21 cellular contexts compared by ENCODE assay signal in the genomic region with DNA sequence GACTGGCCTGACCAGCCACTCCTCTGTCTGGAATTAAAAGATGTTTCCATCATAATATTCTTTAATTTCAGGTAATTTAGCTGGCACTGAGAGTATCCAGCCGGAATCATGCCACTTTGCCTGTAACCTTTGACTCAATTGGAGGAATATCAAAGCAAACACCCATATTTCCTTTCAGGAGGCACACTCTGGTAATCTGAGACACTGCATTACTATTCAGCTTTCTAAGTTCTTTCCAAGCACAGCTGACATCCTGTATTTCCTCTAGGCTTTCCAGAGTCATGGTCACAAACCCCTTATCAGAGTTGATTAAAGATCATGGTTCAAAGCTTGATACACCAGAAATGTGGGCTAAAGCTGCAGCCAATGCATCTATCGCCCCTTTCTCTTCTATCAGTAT. TPM values are rescaled to one million over a fixed set of nuclear protein-coding genes. Genes with fewer than 3 reads are reported as not detected.
DNase-seq lines count a peak whose midpoint lies in the region; ATAC-seq and TF ChIP-seq lines count a peak whose summit lies in the region.
"Had no signal": no experiment of that assay in that cellular context is flagged by ENCODE, and none has a peak within 500 bp of the region (broad histone marks: within the 10 kb centered on the region; RNA-seq: fewer than 3 reads in every experiment).

No MANE protein-coding gene starts in this region.

- in situ Hi-C loops in astrocyte of the spinal cord (cut with HindIII; ENCODE audit: low sequenced_read_pairs): no loop called here

- DNase-seq in DMS53 treated with DMSO at 0.1 percent for 48 hours (lab: John Stamatoyannopoulos, UW; ENCODE audit: unreplicated experiment) (peak; percentile 26), HT1080 (ENCODE audit: low read depth) (peak; percentile 46), astrocyte of the spinal cord (ENCODE audit: low read depth, low spot score) (peak; percentile 30), left lobe of liver (ENCODE audit: low spot score) (no peak), chondrocyte (ENCODE audit: low spot score) (no peak)
- no peak for DNase-seq in stimulated activated CD4-positive, alpha-beta T cell treated with anti-CD3 and anti-CD28 coated beads, Interleukin-2, amount 100 ng/mL, for 48 hours
- DNase-seq: activated CD8-positive, alpha-beta T cell treated with anti-CD3 and anti-CD28 coated beads, Interleukin-2, amount 10 ng/mL, durations not matched to agents 7 days and 5 days; activated T-cell treated with anti-CD3 and anti-CD28 coated beads, Interleukin-2, amount 50 U/mL, for 72 hours; effector CD8-positive, alpha-beta T cell; GDM1; MG63; NCI-H1694 treated with DMSO at 0.1 percent for 48 hours; NCI-H82; Peyer's patch had no signal

- H3K4me3 Mint-ChIP-seq in chondrocyte (ENCODE audit: unreplicated experiment): no peak overlapping the region
- H3K4me3 Mint-ChIP-seq: activated CD8-positive, alpha-beta T cell treated with anti-CD3 and anti-CD28 coated beads, Interleukin-2, amount 10 ng/mL, durations not matched to agents 7 days and 5 days; activated naive CD8-positive, alpha-beta T cell; activated T-cell treated with anti-CD3 and anti-CD28 coated beads, Interleukin-2, amount 50 U/mL, for 72 hours had no signal

- H3K36me3 Mint-ChIP-seq in chondrocyte (ENCODE audit: low read depth): peaks cover 8% of the 10 kb centered on the region

- H3K27ac Mint-ChIP-seq in chondrocyte (ENCODE audit: unreplicated experiment): no peak overlapping the region
- H3K27ac Mint-ChIP-seq: activated CD8-positive, alpha-beta T cell treated with anti-CD3 and anti-CD28 coated beads, Interleukin-2, amount 10 ng/mL, durations not matched to agents 7 days and 5 days; activated naive CD8-positive, alpha-beta T cell; activated T-cell treated with anti-CD3 and anti-CD28 coated beads, Interleukin-2, amount 50 U/mL, for 72 hours had no signal

- no peak overlapping the region for H3K4me3 ChIP-seq in astrocyte of the spinal cord (ENCODE audit: low read depth, low read length)
- H3K4me3 ChIP-seq: cardiac muscle cell, GM12878, hepatocyte, MG63, Peyer's patch, thoracic aorta had no signal

- peak; percentile 76 for ATAC-seq in left lobe of liver
- ATAC-seq in HG03469 (IDR thresholded peaks at IDR 0.05; ENCODE audit: unreplicated experiment): no peak
- ATAC-seq in GM18868 (IDR thresholded peaks at IDR 0.05; ENCODE audit: unreplicated experiment): no peak
- ATAC-seq: activated CD8-positive, alpha-beta T cell treated with anti-CD3 and anti-CD28 coated beads, Interleukin-2, amount 10 ng/mL, durations not matched to agents 7 days and 5 days; activated T-cell treated with anti-CD3 and anti-CD28 coated beads, Interleukin-2, amount 50 U/mL, for 72 hours; GM12878 had no signal

- no peak for TF ChIP-seq CTCF in astrocyte of the spinal cord (IDR thresholded peaks at IDR 0.05; ENCODE audit: low read depth, low read length)
- no peak for TF ChIP-seq CTCF in chondrocyte (IDR thresholded peaks at IDR 0.05)

- H3K4me1 Mint-ChIP-seq in chondrocyte (ENCODE audit: low read depth): peaks cover 14% of the 10 kb centered on the region

- H3K27me3 Mint-ChIP-seq in chondrocyte (ENCODE audit: low read depth): no peaks in the 10 kb centered on the region
- H3K27me3 Mint-ChIP-seq: activated naive CD8-positive, alpha-beta T cell had no signal

- H3K9me3 Mint-ChIP-seq in chondrocyte (ENCODE audit: low read depth): no peaks in the 10 kb centered on the region
- H3K9me3 Mint-ChIP-seq: activated T-cell treated with anti-CD3 and anti-CD28 coated beads, Interleukin-2, amount 50 U/mL, for 72 hours had no signal

RNA-seq across cellular contexts. Expression of a gene that starts 29.3 kb away (rescaled TPM):
- 21.2 and 25.1 TPM in 2 replicates for total RNA-seq in HT1080 (2014; rRNA removed; shearing (Covaris generic))
- polyA plus RNA-seq in HT1080 (2015; cell fraction: cytosol; rRNA removed): 31.5 and 38.5 TPM in 2 replicates
- 60.9 and 65.5 TPM in 2 replicates for polyA plus RNA-seq in HT1080 (2015; cell fraction: nucleus; rRNA removed)
- total RNA-seq in left lobe of liver (8.3 TPM), chondrocyte (19.8 to 20.8 TPM (median 19.8 TPM) in 3 replicates)

RNA-seq across cellular contexts. Expression of a gene that starts 29.4 kb away (rescaled TPM):
- 23.1 and 26.6 TPM in 2 replicates for total RNA-seq in HT1080 (2014; rRNA removed; shearing (Covaris generic))
- polyA plus RNA-seq in HT1080 (2015; cell fraction: cytosol; rRNA removed): 19.8 and 20.1 TPM in 2 replicates
- 28.2 and 28.6 TPM in 2 replicates for polyA plus RNA-seq in HT1080 (2015; cell fraction: nucleus; rRNA removed)
- 4.5 TPM for total RNA-seq in left lobe of liver
- 5.9 to 13.5 TPM (median 7.4 TPM) in 3 replicates for total RNA-seq in chondrocyte

Comparison
In these comparisons a context has a peak if more than half of its experiments do, and no peak if none do; other contexts are left out.
1. DNase-seq: peak in DMS53 treated with DMSO at 0.1 percent for 48 hours (single experiment), HT1080 (single experiment) and astrocyte of the spinal cord (single experiment); none in left lobe of liver (single experiment), chondrocyte (single experiment) and stimulated activated CD4-positive, alpha-beta T cell treated with anti-CD3 and anti-CD28 coated beads, Interleukin-2, amount 100 ng/mL, for 48 hours (0 of 2).